Comparison of ENCODE assay signal across 8 cellular contexts in genomic region chr19:45164577-45165335, GRCh38. TPM values are rescaled to one million over a fixed set of nuclear protein-coding genes. Genes with fewer than 3 reads are reported as not detected.
DNase-seq lines count a peak whose midpoint lies in the region; ATAC-seq and TF ChIP-seq lines count a peak whose summit lies in the region.

No MANE protein-coding gene starts in this region.

- H3K27me3 ChIP-seq in HCT116 (ENCODE audit: insufficient read depth, low read length) (no peaks in the 10 kb centered on the region), OCI-LY1 (ENCODE audit: insufficient read depth, low read length) (peaks cover 18% of the 10 kb centered on the region), kidney epithelial cell (ENCODE audit: control insufficient read depth, insufficient read depth, low read length) (peaks cover 14% of the 10 kb centered on the region)

- H3K4me3 Mint-ChIP-seq in stimulated activated naive B cell treated with anti-CD40 and anti-IgM and Interleukin-4, amounts not matched to agents 10 μg/mL and 1 μg/mL and 100 μg/mL, for 72 hours, result peak overlapping the region; percentile 41 to 68

- TF ChIP-seq RAD21 in HCT116 (IDR thresholded peaks at IDR 0.05; ENCODE audit: low read depth), result no peak

- H3K4me2 ChIP-seq in HCT116 (ENCODE audit: low read length) (peak overlapping the region; percentile 75), OCI-LY1 (ENCODE audit: low read length) (no peak overlapping the region)

- no peak for TF ChIP-seq POLR2A in HCT116 (IDR thresholded peaks at IDR 0.05; ENCODE audit: borderline replicate concordance, extremely low read depth, insufficient read depth, insufficient read length)

- H3K36me3 ChIP-seq in HCT116 (ENCODE audit: control insufficient read depth in 1 of 2, insufficient read depth in 2 of 2, low read length in 2 of 2), result no peaks in the 10 kb centered on the region
- H3K36me3 ChIP-seq in OCI-LY1 (ENCODE audit: insufficient read depth, low read length), result no peaks in the 10 kb centered on the region
- no peaks in the 10 kb centered on the region for H3K36me3 ChIP-seq in kidney epithelial cell (ENCODE audit: control insufficient read depth, insufficient read depth, low read length)

- POLR2A ChIA-PET in HCT116 (lab: Charles Lee), result interaction anchor here (1.1 to 1.4 kb wide), 2 partner anchors 10 to 13 kb away, joined by 4 to 7 read pairs; partner anchors contain the start of genes BLOC1S3 and TRAPPC6A

- no peaks in the 10 kb centered on the region for H3K36me3 Mint-ChIP-seq in activated naive CD4-positive, alpha-beta T cell treated with anti-CD3 and anti-CD28 coated beads, Interleukin-2, amount 50 U/mL, for 72 hours
- H3K36me3 Mint-ChIP-seq in stimulated activated naive B cell treated with anti-CD40 and anti-IgM and Interleukin-4, amounts not matched to agents 10 μg/mL and 1 μg/mL and 100 μg/mL, for 72 hours, result peaks cover 0 to 7% of the 10 kb centered on the region in 2 donors

- H3K9me3 ChIP-seq in HCT116 (ENCODE audit: control insufficient read depth in 1 of 2, insufficient read depth in 1 of 2, low read depth in 1 of 2, low read length in 2 of 2), result no peaks in the 10 kb centered on the region
- H3K9me3 ChIP-seq in OCI-LY1 (ENCODE audit: low read length), result no peaks in the 10 kb centered on the region

- TF ChIP-seq CTCF in GM12864 (IDR thresholded peaks at IDR 0.05; ENCODE audit: low read depth, low read length, missing control alignments) (no peak), HCT116 (IDR thresholded peaks at IDR 0.05 in 2 of 3, conservative IDR thresholded peaks at IDR 0.05 in 1 of 3; ENCODE audit: borderline replicate concordance in 1 of 3, insufficient read depth in 1 of 3, low read depth in 2 of 3, low read length in 2 of 3) (peak in 2 of 3 experiments; percentile 15 to 20; a peak in 2 of 6 replicates), OCI-LY1 (IDR thresholded peaks at IDR 0.05; ENCODE audit: low read length) (peak; percentile 7; the same call in 1 of the 2 replicates), kidney epithelial cell (IDR thresholded peaks at IDR 0.05; ENCODE audit: insufficient read depth, low read length, poor library complexity, severe bottlenecking) (peak; percentile 29)

- RAD21 ChIA-PET in HCT116 (lab: Charles Lee; ENCODE audit: low non-redundant PET in 1 of 2, low total read pairs in 2 of 2, uncharacterized antibody in 2 of 2, unreplicated experiment in 2 of 2), result interaction anchor here in 1 of 2 experiments (0.6 kb wide), 1 partner anchor 62 kb away, joined by 3 read pairs; no protein-coding TSS in a partner anchor

- no TSS peak for BruUV-seq in HCT116 (replicated peaks; lab: Mats Ljungman, UMichigan)

- H2AFZ ChIP-seq in HCT116 (ENCODE audit: low read depth, low read length, poor library complexity, severe bottlenecking) (no peak overlapping the region), OCI-LY1 (ENCODE audit: low read length) (no peak overlapping the region)

- DNase-seq in GM12864 (ENCODE audit: low read depth) (peak; percentile 52), HCT116 (ENCODE audit: low read depth, low spot score) (peak; percentile 83), kidney epithelial cell (ENCODE audit: low read depth) (peak; percentile 63), HuH-7.5 (ENCODE audit: low spot score) (no peak), NCI-H2081 (lab: John Stamatoyannopoulos, UW) (no peak)
- DNase-seq in activated naive CD4-positive, alpha-beta T cell treated with anti-CD3 and anti-CD28 coated beads, Interleukin-2, amount 50 U/mL, for 72 hours (ENCODE audit: low spot score in 2 of 2), result peak; percentile 37 to 87
- peak; percentile 81 for DNase-seq in stimulated activated naive B cell treated with anti-CD40 and anti-IgM and Interleukin-4, amounts not matched to agents 10 μg/mL and 1 μg/mL and 100 μg/mL, for 72 hours

- H3K9ac ChIP-seq in HCT116 (ENCODE audit: low read length) (peak overlapping the region; percentile 36; the same call in 1 of the 2 replicates), OCI-LY1 (ENCODE audit: low read length) (no peak overlapping the region)

- H4K20me1 ChIP-seq in HCT116 (ENCODE audit: insufficient read depth) (no peaks in the 10 kb centered on the region), OCI-LY1 (ENCODE audit: insufficient read depth, low read length) (no peaks in the 10 kb centered on the region)

- CTCF ChIA-PET in HCT116 (lab: Charles Lee), result interaction anchor here (0.5 to 1.5 kb wide), 7 partner anchors 10 to 280 kb away, joined by 3 to 12 read pairs (median 3); partner anchors contain the start of genes BLOC1S3 and TRAPPC6A

- peak; percentile 91 for ATAC-seq in HCT116
- ATAC-seq in activated naive CD4-positive, alpha-beta T cell treated with anti-CD3 and anti-CD28 coated beads, Interleukin-2, amount 50 U/mL, for 72 hours, result peak; percentile 71 to 91
- ATAC-seq in stimulated activated naive B cell treated with anti-CD40 and anti-IgM and Interleukin-4, amounts not matched to agents 10 μg/mL and 1 μg/mL and 100 μg/mL, for 72 hours (replicated peaks), result peak; percentile 92 to 94

- H3K27me3 Mint-ChIP-seq in stimulated activated naive B cell treated with anti-CD40 and anti-IgM and Interleukin-4, amounts not matched to agents 10 μg/mL and 1 μg/mL and 100 μg/mL, for 72 hours, result peaks cover 9 to 10% of the 10 kb centered on the region in 2 donors

- H3K4me1 Mint-ChIP-seq in stimulated activated naive B cell treated with anti-CD40 and anti-IgM and Interleukin-4, amounts not matched to agents 10 μg/mL and 1 μg/mL and 100 μg/mL, for 72 hours, result peaks cover 23 to 28% of the 10 kb centered on the region in 2 donors

- H3F3A ChIP-seq in OCI-LY1 (ENCODE audit: insufficient read depth, low read length), result no peaks in the 10 kb centered on the region

- no peaks in the 10 kb centered on the region for H3K9me2 ChIP-seq in HCT116 (ENCODE audit: insufficient read depth)
- H3K9me2 ChIP-seq in OCI-LY1 (ENCODE audit: low read depth, low read length), result no peaks in the 10 kb centered on the region

- H3K4me1 ChIP-seq in HCT116 (ENCODE audit: control insufficient read depth in 1 of 2, insufficient read depth in 2 of 2, low read length in 2 of 2) (peaks cover 22 to 42% of the 10 kb centered on the region in 2 experiments), OCI-LY1 (ENCODE audit: insufficient read depth, low read length, severe bottlenecking) (no peaks in the 10 kb centered on the region)

- H3K27ac Mint-ChIP-seq in activated naive CD4-positive, alpha-beta T cell treated with anti-CD3 and anti-CD28 coated beads, Interleukin-2, amount 50 U/mL, for 72 hours, result peak overlapping the region in 1 of 2 donors; percentile 69
- H3K27ac Mint-ChIP-seq in stimulated activated naive B cell treated with anti-CD40 and anti-IgM and Interleukin-4, amounts not matched to agents 10 μg/mL and 1 μg/mL and 100 μg/mL, for 72 hours, result peak overlapping the region; percentile 73

- no peaks in the 10 kb centered on the region for H3K79me2 ChIP-seq in HCT116 (ENCODE audit: insufficient read depth, low read length)
- no peaks in the 10 kb centered on the region for H3K79me2 ChIP-seq in OCI-LY1 (ENCODE audit: insufficient read depth, low read length)

- no peaks in the 10 kb centered on the region for H3K9me3 Mint-ChIP-seq in activated naive CD4-positive, alpha-beta T cell treated with anti-CD3 and anti-CD28 coated beads, Interleukin-2, amount 50 U/mL, for 72 hours
- H3K9me3 Mint-ChIP-seq in stimulated activated naive B cell treated with anti-CD40 and anti-IgM and Interleukin-4, amounts not matched to agents 10 μg/mL and 1 μg/mL and 100 μg/mL, for 72 hours, result no peaks in the 10 kb centered on the region

- H3K27ac ChIP-seq in HCT116 (ENCODE audit: low read depth, low read length), result no peak overlapping the region; the same call in 1 of the 2 replicates
- no peak overlapping the region for H3K27ac ChIP-seq in OCI-LY1 (ENCODE audit: low read depth, low read length, poor library complexity, severe bottlenecking)

- H3K4me3 ChIP-seq in GM12864 (ENCODE audit: low read depth, low read length) (no peak overlapping the region), HCT116 (replicated peaks in 1 of 2; ENCODE audit: low read depth in 1 of 2, low read length in 2 of 2) (peak overlapping the region; percentile 20 to 33; a peak in 3 of 4 replicates), OCI-LY1 (ENCODE audit: low read depth, low read length, poor library complexity, severe bottlenecking) (no peak overlapping the region), kidney epithelial cell (ENCODE audit: low read depth, low read length) (no peak overlapping the region)

- intact Hi-C loops in HCT116 (cut with micrococcal nuclease), result loop anchor here (1.0 kb wide), 1 partner anchor 14 kb away; the partner anchor contains the start of genes BLOC1S3 and TRAPPC6A

TF ChIP-seq in HCT116, 20 proteins besides CTCF, POLR2A, EP300 and RAD21:
- peak; percentile 19 for TF ChIP-seq YY1 (IDR thresholded peaks at IDR 0.05; ENCODE audit: extremely low read depth, insufficient replicate concordance, low read depth, low read length)
- TF ChIP-seq SIN3A (IDR thresholded peaks at IDR 0.05; ENCODE audit: low read depth), result no peak
- no peak for TF ChIP-seq JUND (IDR thresholded peaks at IDR 0.05)
TF ChIP-seq in HCT116: peak in this region for 1.

RNA-seq across cellular contexts. Expression of gene NKPD1, which starts 4.0 kb away (rescaled TPM):
- 0.64 TPM for total RNA-seq in HCT116 (2021; ENCODE audit: unreplicated experiment)
- 0.47 and 0.65 TPM in 2 replicates for polyA plus RNA-seq in HCT116 (2012)
- total RNA-seq in activated naive CD4-positive, alpha-beta T cell treated with anti-CD3 and anti-CD28 coated beads, Interleukin-2, amount 50 U/mL, for 72 hours, result under 1 TPM in 1 of 2 donors, not detected in 1; 0.14 TPM
- total RNA-seq in kidney epithelial cell, result 0.07 and 0.46 TPM in 2 replicates

RNA-seq across cellular contexts. Expression of gene TRAPPC6A, which starts 13.3 kb away (rescaled TPM):
- total RNA-seq in HCT116 (2021; ENCODE audit: unreplicated experiment), result 26.9 TPM
- 33.9 and 38.7 TPM in 2 replicates for polyA plus RNA-seq in HCT116 (2012)
- total RNA-seq in activated naive CD4-positive, alpha-beta T cell treated with anti-CD3 and anti-CD28 coated beads, Interleukin-2, amount 50 U/mL, for 72 hours, result 10 to 100 TPM; 27.2 to 36.8 TPM
- 33.8 and 36.4 TPM in 2 replicates for total RNA-seq in kidney epithelial cell

RNA-seq across cellular contexts. Expression of gene BLOC1S3, which starts 13.8 kb away (rescaled TPM):
- total RNA-seq in HCT116 (2021; ENCODE audit: unreplicated experiment) (12.2 TPM), kidney epithelial cell (21.9 and 25.0 TPM in 2 replicates)
- polyA plus RNA-seq in HCT116 (2012), result 7.7 and 7.9 TPM in 2 replicates
- 10 to 100 TPM; 15.0 to 16.7 TPM for total RNA-seq in activated naive CD4-positive, alpha-beta T cell treated with anti-CD3 and anti-CD28 coated beads, Interleukin-2, amount 50 U/mL, for 72 hours

Comparison
In these comparisons a context has a peak if more than half of its experiments do, and no peak if none do; other contexts are left out.
1. DNase-seq: peak in GM12864 (single experiment), HCT116 (single experiment), activated naive CD4-positive, alpha-beta T cell treated with anti-CD3 and anti-CD28 coated beads, Interleukin-2, amount 50 U/mL, for 72 hours (2 of 2), kidney epithelial cell (single experiment) and stimulated activated naive B cell treated with anti-CD40 and anti-IgM and Interleukin-4, amounts not matched to agents 10 μg/mL and 1 μg/mL and 100 μg/mL, for 72 hours (single experiment); none in HuH-7.5 (single experiment) and NCI-H2081 (0 of 2).
2. H3K4me3 ChIP-seq: peak in HCT116 (2 of 2); none in GM12864 (single experiment), OCI-LY1 (single experiment) and kidney epithelial cell (single experiment).
3. Peak in every context shown above with its lines, with median percentiles within 50 percentile points of each other: ATAC-seq.